ENCODE assay signal across 8 cellular contexts in the genomic region with DNA sequence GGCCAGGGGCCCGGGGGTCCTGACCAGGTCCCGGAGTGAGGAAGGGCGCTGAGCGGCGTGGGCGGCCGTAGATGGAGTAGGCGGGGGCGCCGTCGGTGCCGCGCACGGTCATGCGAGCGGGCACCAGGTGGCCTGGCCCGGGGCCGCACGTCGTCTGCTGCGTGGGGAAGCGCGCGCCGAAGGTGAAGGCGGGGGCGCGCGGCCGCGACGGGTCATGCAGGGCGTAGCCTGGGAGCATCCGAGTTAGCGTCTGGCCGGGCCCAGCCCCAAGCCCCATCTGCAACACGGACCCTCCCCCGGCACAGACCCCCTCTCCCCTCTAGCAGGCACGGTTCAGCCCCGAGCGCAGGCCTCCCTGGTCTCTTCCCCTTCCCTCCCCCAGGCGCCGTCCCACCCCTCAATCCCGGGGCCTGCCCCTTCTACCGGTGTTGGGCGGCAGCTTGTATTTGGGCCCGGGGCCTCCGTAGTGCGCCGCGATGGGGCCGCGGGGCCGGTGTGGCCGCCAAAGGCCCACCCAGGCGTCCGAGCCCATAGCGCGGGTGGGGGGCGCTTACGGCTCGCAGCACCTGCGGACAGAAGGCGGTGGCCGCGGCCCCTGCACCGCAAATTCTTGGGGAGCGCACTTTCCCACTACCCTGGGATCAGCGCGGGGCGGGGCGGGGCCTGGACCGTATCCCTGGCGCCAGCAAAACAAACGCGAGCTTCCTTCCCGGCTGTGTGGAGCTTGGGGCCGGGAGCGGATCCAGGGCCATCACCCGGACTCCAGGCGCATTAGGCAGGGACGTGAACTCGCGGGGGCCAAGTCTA. TPM values are rescaled to one million over a fixed set of nuclear protein-coding genes. Genes with fewer than 3 reads are reported as not detected.
A peak's percentile ranks its signal among the peaks of the same experiment; 100 is the strongest.
DNase-seq lines count a peak whose midpoint lies in the region; FAIRE-seq and TF ChIP-seq lines count a peak whose summit lies in the region.

No MANE protein-coding gene starts in this region.

- TF ChIP-seq CTCF in fibroblast of the aortic adventitia (IDR thresholded peaks at IDR 0.05; ENCODE audit: insufficient read depth, low read length), result no peak
- TF ChIP-seq CTCF in neural crest cell (conservative IDR thresholded peaks at IDR 0.05), result no peak
- TF ChIP-seq CTCF in type B pancreatic cell (conservative IDR thresholded peaks at IDR 0.05), result no peak
- no peak for TF ChIP-seq CTCF in D721Med (IDR thresholded peaks at IDR 0.05; ENCODE audit: insufficient read depth, missing control alignments)

- DNase-seq in SKM-1 treated with dmso at 0.1 percent for 144 hours (lab: John Stamatoyannopoulos, UW; ENCODE audit: unreplicated experiment) (peak; percentile 38), SKM-1 (lab: John Stamatoyannopoulos, UW; ENCODE audit: unreplicated experiment) (no peak), NOMO-1 (lab: John Stamatoyannopoulos, UW; ENCODE audit: unreplicated experiment in 2 of 2) (peak; percentile 67 to 75), fibroblast of the aortic adventitia (ENCODE audit: low read depth) (peak; percentile 54), neural crest cell (ENCODE audit: low read depth, low spot score) (peak; percentile 35), type B pancreatic cell (ENCODE audit: extremely low spot score, unreplicated experiment) (no peak), D721Med (ENCODE audit: insufficient read length, low spot score) (no peak)
- DNase-seq in activated effector memory CD4-positive, alpha-beta T cell treated with Interleukin-2 at 50 U/mL for 16 hours, result peak; percentile 57

- H3K4me1 Mint-ChIP-seq in neural crest cell, result peaks cover 29% of the 10 kb centered on the region
- H3K4me1 Mint-ChIP-seq in type B pancreatic cell (ENCODE audit: unreplicated experiment), result peaks cover 17% of the 10 kb centered on the region

- peaks cover 79% of the 10 kb centered on the region for H3K27me3 Mint-ChIP-seq in neural crest cell (ENCODE audit: low read depth)
- peaks cover 52% of the 10 kb centered on the region for H3K27me3 Mint-ChIP-seq in type B pancreatic cell

- H3K36me3 Mint-ChIP-seq in neural crest cell (ENCODE audit: low read depth), result peaks cover 3% of the 10 kb centered on the region
- H3K36me3 Mint-ChIP-seq in type B pancreatic cell, result no peaks in the 10 kb centered on the region

- H3K4me3 ChIP-seq in fibroblast of the aortic adventitia (ENCODE audit: low read depth, low read length), result peak overlapping the region; percentile 69

- no peak for FAIRE-seq in D721Med (lab: Jason Lieb, UNC)

- H3K9me3 Mint-ChIP-seq in neural crest cell (no peaks in the 10 kb centered on the region), type B pancreatic cell (no peaks in the 10 kb centered on the region)

- H3K4me3 Mint-ChIP-seq in neural crest cell, result no peak overlapping the region
- peak overlapping the region; percentile 57 for H3K4me3 Mint-ChIP-seq in type B pancreatic cell

- H3K27ac Mint-ChIP-seq in neural crest cell (ENCODE audit: unreplicated experiment), result no peak overlapping the region
- H3K27ac Mint-ChIP-seq in type B pancreatic cell, result peak overlapping the region; percentile 83

RNA-seq across cellular contexts. Expression of gene TYMP, which starts 1.9 kb away (rescaled TPM):
- total RNA-seq in fibroblast of the aortic adventitia (ENCODE audit: low replicate concordance) (22.7 and 23.7 TPM in 2 replicates), neural crest cell (0.86 and 1.2 TPM in 2 replicates), type B pancreatic cell (ENCODE audit: low replicate concordance) (5.8 and 6.1 TPM in 2 replicates)

RNA-seq across cellular contexts. Expression of gene SCO2, which starts 6.4 kb away (rescaled TPM):
- total RNA-seq in fibroblast of the aortic adventitia (ENCODE audit: low replicate concordance), result 0.49 and 3.4 TPM in 2 replicates
- 2.3 and 4.2 TPM in 2 replicates for total RNA-seq in neural crest cell
- 2.0 and 6.1 TPM in 2 replicates for total RNA-seq in type B pancreatic cell (ENCODE audit: low replicate concordance)

RNA-seq across cellular contexts. Expression of gene KLHDC7B, which starts 13.9 kb away (rescaled TPM):
- total RNA-seq in fibroblast of the aortic adventitia (ENCODE audit: low replicate concordance), result 1.1 and 2.4 TPM in 2 replicates
- 0.05 and 0.07 TPM in 2 replicates for total RNA-seq in neural crest cell
- total RNA-seq in type B pancreatic cell (ENCODE audit: low replicate concordance), result 0.10 TPM in 1 of 2 replicates, not detected in the other

RNA-seq across cellular contexts. Expression of gene NCAPH2, which starts 23.7 kb away (rescaled TPM):
- total RNA-seq in fibroblast of the aortic adventitia (ENCODE audit: low replicate concordance) (30.9 and 49.1 TPM in 2 replicates), neural crest cell (114 and 116 TPM in 2 replicates), type B pancreatic cell (ENCODE audit: low replicate concordance) (60.0 and 75.2 TPM in 2 replicates)

RNA-seq across cellular contexts. Expression of gene LMF2, which starts 24.2 kb away (rescaled TPM):
- total RNA-seq in fibroblast of the aortic adventitia (ENCODE audit: low replicate concordance) (21.4 and 50.6 TPM in 2 replicates), neural crest cell (76.6 and 82.9 TPM in 2 replicates), type B pancreatic cell (ENCODE audit: low replicate concordance) (65.5 and 74.0 TPM in 2 replicates)

Comparison
In these comparisons a context has a peak if more than half of its experiments do, and no peak if none do; other contexts are left out.
1. DNase-seq: peak in SKM-1 treated with dmso at 0.1 percent for 144 hours (single experiment), NOMO-1 (2 of 2), activated effector memory CD4-positive, alpha-beta T cell treated with Interleukin-2 at 50 U/mL for 16 hours (single experiment), fibroblast of the aortic adventitia (single experiment) and neural crest cell (single experiment); none in SKM-1 (single experiment), type B pancreatic cell (single experiment) and D721Med (single experiment).